In genomic region chr16:379183-379960, GRCh38 we compare ENCODE assay signal across 11 cellular contexts. TPM values are rescaled to one million over a fixed set of nuclear protein-coding genes. Genes with fewer than 3 reads are reported as not detected.
DNase-seq lines count a peak whose midpoint lies in the region; ATAC-seq, FAIRE-seq and TF ChIP-seq lines count a peak whose summit lies in the region.
"Had no signal": no experiment of that assay in that cellular context is flagged by ENCODE, and none has a peak within 500 bp of the region (broad histone marks: within the 10 kb centered on the region; RNA-seq: fewer than 3 reads in every experiment).

No MANE protein-coding gene starts in this region.

- TF ChIP-seq EP300 in H1 (IDR thresholded peaks at IDR 0.05; ENCODE audit: borderline replicate concordance in 1 of 2, low read depth in 2 of 2, low read length in 2 of 2): no peak
- no peak for TF ChIP-seq EP300 in suprapubic skin (IDR thresholded peaks at IDR 0.05)

- TF ChIP-seq POLR2A in H1 (IDR thresholded peaks at IDR 0.05; ENCODE audit: control extremely low read depth in 1 of 2, low read depth in 2 of 2, low read length in 2 of 2) (0 out of 3 replicates have a peak, but pooled peaks of 1 of the 2 experiments have one; percentile 7), prostate gland (IDR thresholded peaks at IDR 0.05) (no peak), suprapubic skin (IDR thresholded peaks at IDR 0.05) (no peak)

- H3K4me3 ChIP-seq in H1 (ENCODE audit: extremely low read depth in 1 of 4, insufficient read depth in 2 of 4, low read depth in 3 of 4, low read length in 4 of 4): peak overlapping the region in 2 of 4 experiments; percentile 5 to 19; a peak in 3 of 8 replicates
- H3K4me3 ChIP-seq in prostate gland: no peak overlapping the region
- H3K4me3 ChIP-seq in suprapubic skin: no peak overlapping the region

- no peak overlapping the region for H3K27ac Mint-ChIP-seq in activated CD4-positive, alpha-beta T cell treated with anti-CD3 and anti-CD28 coated beads for 36 hours
- H3K27ac Mint-ChIP-seq: activated B cell treated with CpG ODN at 0.5 μM for 24 hours had no signal

- H3K36me3 ChIP-seq in H1 (ENCODE audit: control insufficient read depth in 2 of 4, insufficient read depth in 4 of 4, low read length in 3 of 4): peaks cover 8 to 32% (median 13%) of the 10 kb centered on the region in 4 experiments; a peak in 7 of 8 replicates
- H3K36me3 ChIP-seq in prostate gland: peaks cover 6 to 8% of the 10 kb centered on the region in 2 donors
- H3K36me3 ChIP-seq in suprapubic skin: peaks cover 31% of the 10 kb centered on the region

- no peaks in the 10 kb centered on the region for H3K36me3 Mint-ChIP-seq in activated CD4-positive, alpha-beta T cell treated with anti-CD3 and anti-CD28 coated beads for 36 hours (ENCODE audit: low read depth)

- CTCF ChIA-PET in activated CD4-positive, alpha-beta T cell treated with anti-CD3 and anti-CD28 coated beads for 36 hours (lab: Charles Lee): interaction anchor here (1.2 kb wide), 1 partner anchor 9 kb away, joined by 3 read pairs; the partner anchor contains the start of gene MRPL28
- CTCF ChIA-PET in H1 (lab: Charles Lee; ENCODE audit: partially characterized antibody): interaction anchor here (0.9 to 1.5 kb wide), 3 partner anchors 12 to 17 kb away, joined by 3 to 6 read pairs (median 3); no protein-coding TSS in a partner anchor

- peaks cover 13% of the 10 kb centered on the region for H3K23me2 ChIP-seq in H1 (ENCODE audit: low read depth, low read length)

- intact Hi-C loops in activated CD4-positive, alpha-beta T cell treated with anti-CD3 and anti-CD28 coated beads for 36 hours (cut with DNase I, micrococcal nuclease): no loop called here
- intact Hi-C loops in prostate gland (cut with DNase I): no loop called here

- peaks cover 8 to 30% (median 19%) of the 10 kb centered on the region in 4 experiments for H3K4me1 ChIP-seq in H1 (replicated peaks in 1 of 4; ENCODE audit: control insufficient read depth in 3 of 4, insufficient read depth in 4 of 4, low read length in 3 of 4)
- peaks cover 14% of the 10 kb centered on the region for H3K4me1 ChIP-seq in prostate gland (replicated peaks)
- peaks cover 48% of the 10 kb centered on the region for H3K4me1 ChIP-seq in suprapubic skin

- H2BK15ac ChIP-seq in H1 (ENCODE audit: low read length): peak overlapping the region; percentile 81; the same call in 1 of the 2 replicates

- H3K27me3 ChIP-seq in H1 (replicated peaks in 1 of 4; ENCODE audit: control insufficient read depth in 3 of 4, extremely low read depth in 1 of 4, insufficient read depth in 3 of 4, low read length in 3 of 4) (peaks cover 0 to 3% (median under 1%) of the 10 kb centered on the region in 4 experiments; a peak in 2 of 7 replicates), prostate gland (replicated peaks; ENCODE audit: insufficient read depth) (no peaks in the 10 kb centered on the region), suprapubic skin (no peaks in the 10 kb centered on the region)

- peak overlapping the region; percentile 60; the same call in 1 of the 2 replicates for H2BK12ac ChIP-seq in H1 (ENCODE audit: low read depth, low read length)

- H3K4me2 ChIP-seq in H1 (ENCODE audit: insufficient read depth in 1 of 2, low read depth in 2 of 2, low read length in 2 of 2): peak overlapping the region; percentile 51 to 68

- POLR2A ChIA-PET in activated CD4-positive, alpha-beta T cell treated with anti-CD3 and anti-CD28 coated beads for 36 hours (lab: Charles Lee): no interaction called here
- POLR2A ChIA-PET in H1 (lab: Charles Lee; ENCODE audit: partially characterized antibody): interaction anchor here (0.6 to 3.0 kb wide), 8 partner anchors 9 to 326 kb away, joined by 3 to 22 read pairs (median 5); partner anchors contain the start of genes DECR2, MRPL28, POLR3K and RAB11FIP3

- peaks cover 24% of the 10 kb centered on the region for H3K4me1 Mint-ChIP-seq in activated CD4-positive, alpha-beta T cell treated with anti-CD3 and anti-CD28 coated beads for 36 hours

- no peak for DNase-seq in activated CD4-positive, alpha-beta T cell treated with anti-CD3 and anti-CD28 coated beads for 36 hours
- DNase-seq in activated CD4-positive, alpha-beta T cell treated with anti-CD3 and anti-CD28 coated beads, Interleukin-2, amount 50 U/mL, for 4 hours: no peak
- peak; percentile 93 for DNase-seq in NCI-H2196 treated with DMSO at 0.1 percent for 48 hours (lab: John Stamatoyannopoulos, UW; ENCODE audit: unreplicated experiment)
- peak; percentile 69 to 84 for DNase-seq in H1 (ENCODE audit: low read depth in 1 of 2, low spot score in 2 of 2)
- DNase-seq in prostate gland (ENCODE audit: low spot score): peak; percentile 86
- no peak for DNase-seq in activated effector memory CD4-positive, alpha-beta T cell treated with anti-CD3 and anti-CD28 coated beads, Interleukin-2, amount 50 U/mL, for 16 hours
- no peak for DNase-seq in suprapubic skin (ENCODE audit: low spot score in 2 of 2)
- no peak for DNase-seq in HPDE6-E6E7 (ENCODE audit: extremely low spot score)
- DNase-seq: ACHN, activated B cell treated with CpG ODN at 0.5 μM for 24 hours, left cardiac atrium had no signal

- peak overlapping the region; percentile 68 for H4K5ac ChIP-seq in H1 (ENCODE audit: insufficient read length, low read depth, low read length)

- H2BK120ac ChIP-seq in H1 (replicated peaks; ENCODE audit: low read depth, low read length): no peak overlapping the region

- ATAC-seq in activated CD4-positive, alpha-beta T cell treated with anti-CD3 and anti-CD28 coated beads for 36 hours: no peak
- ATAC-seq: left cardiac atrium had no signal

- H2AFZ ChIP-seq in H1 (ENCODE audit: low read length): no peak overlapping the region

- FAIRE-seq in H1 (lab: Jason Lieb, UNC): peak; percentile 7

- peaks cover 0 to 24% of the 10 kb centered on the region in 2 experiments; a peak in 2 of 4 replicates for H3K79me2 ChIP-seq in H1 (ENCODE audit: control insufficient read depth in 1 of 2, insufficient read depth in 2 of 2, low read length in 2 of 2)

- WGBS in H1 (ENCODE audit: extremely low coverage in 1 of 2, insufficient coverage in 1 of 2, insufficient read length in 1 of 2, insufficient replicate concordance in 2 of 2, low coverage in 1 of 2, low lambda C conversion rate in 2 of 2, missing lambda C conversion rate in 1 of 2), 2 experiments: 50% methylated on average over 15 of the region's 16 CpGs; no CpG with 5 or more reads in 1 of the 2 experiments
- WGBS in prostate gland: 38% methylated on average over 14 of the region's 16 CpGs
- WGBS in suprapubic skin: 80% methylated on average over 1 of the region's 16 CpGs

- no peak overlapping the region for H2BK20ac ChIP-seq in H1 (ENCODE audit: low read length)

- H3K56ac ChIP-seq in H1 (replicated peaks; ENCODE audit: insufficient read length, low read depth, low read length): no peak overlapping the region

- 0 out of 2 replicates have a peak overlapping the region, but pooled peaks have one; percentile 71 for H3K18ac ChIP-seq in H1 (ENCODE audit: extremely low read depth, low read length)

- H3K79me1 ChIP-seq in H1 (ENCODE audit: low read depth, low read length): peaks cover 4% of the 10 kb centered on the region; the same call in 1 of the 2 replicates

- H3K9me3 ChIP-seq in H1 (ENCODE audit: insufficient read depth in 2 of 2, low read depth in 1 of 2, low read length in 1 of 2) (no peaks in the 10 kb centered on the region), prostate gland (no peaks in the 10 kb centered on the region), suprapubic skin (no peaks in the 10 kb centered on the region)

- TF ChIP-seq CTCF in H1 (IDR thresholded peaks at IDR 0.05; ENCODE audit: control extremely low read depth in 1 of 3, insufficient read depth in 1 of 3, low read depth in 1 of 3, low read length in 3 of 3) (no peak), prostate gland (IDR thresholded peaks at IDR 0.05) (peak in 1 of 4 experiments; percentile 11), suprapubic skin (IDR thresholded peaks at IDR 0.05) (no peak)

- H3K27ac ChIP-seq in H1 (ENCODE audit: low read depth, low read length): no peak overlapping the region
- H3K27ac ChIP-seq in prostate gland: peak overlapping the region; percentile 50 to 89
- H3K27ac ChIP-seq in suprapubic skin: no peak overlapping the region

- no peaks in the 10 kb centered on the region for H3K9me3 Mint-ChIP-seq in activated CD4-positive, alpha-beta T cell treated with anti-CD3 and anti-CD28 coated beads for 36 hours (ENCODE audit: low read depth)
- H3K9me3 Mint-ChIP-seq: activated B cell treated with CpG ODN at 0.5 μM for 24 hours had no signal

- no peak overlapping the region for H3K23ac ChIP-seq in H1 (ENCODE audit: insufficient read length)

- H3K9ac ChIP-seq in H1 (replicated peaks in 1 of 4; ENCODE audit: extremely low read depth in 1 of 4, low read depth in 3 of 4, low read length in 3 of 4): no peak overlapping the region; a peak in 1 of 7 replicates

- H2BK5ac ChIP-seq in H1 (ENCODE audit: low read depth, low read length): peak overlapping the region; percentile 20; the same call in 1 of the 2 replicates

- H2AK5ac ChIP-seq in H1 (ENCODE audit: low read depth, low read length): peak overlapping the region; percentile 95; the same call in 1 of the 2 replicates

- peak overlapping the region; percentile 80 for H4K8ac ChIP-seq in H1 (ENCODE audit: extremely low read depth, insufficient read depth, low read length)

- H3K4me3 Mint-ChIP-seq in activated CD4-positive, alpha-beta T cell treated with anti-CD3 and anti-CD28 coated beads for 36 hours: peak overlapping the region; percentile 69

- H3K14ac ChIP-seq in H1 (ENCODE audit: insufficient read length): no peak overlapping the region

- H3K4ac ChIP-seq in H1 (replicated peaks; ENCODE audit: insufficient read length, low read depth, low read length): peak overlapping the region; percentile 2

- H4K91ac ChIP-seq in H1 (replicated peaks; ENCODE audit: insufficient read length, low read length): peak overlapping the region; percentile 4

- no peak for TF ChIP-seq RAD21 in H1 (IDR thresholded peaks at IDR 0.05 in 1 of 2, conservative IDR thresholded peaks at IDR 0.05 in 1 of 2; ENCODE audit: low read depth in 2 of 2, low read length in 2 of 2)

- peaks cover 15 to 30% of the 10 kb centered on the region in 2 experiments for H4K20me1 ChIP-seq in H1 (replicated peaks in 1 of 2; ENCODE audit: control insufficient read depth in 1 of 2, insufficient read depth in 2 of 2, low read length in 2 of 2)

- H3K27me3 Mint-ChIP-seq in activated CD4-positive, alpha-beta T cell treated with anti-CD3 and anti-CD28 coated beads for 36 hours: no peaks in the 10 kb centered on the region
- H3K27me3 Mint-ChIP-seq: activated B cell treated with CpG ODN at 0.5 μM for 24 hours had no signal

RNA-seq across cellular contexts. Expression of gene PGAP6, which starts 2.4 kb away (rescaled TPM):
- total RNA-seq in activated CD4-positive, alpha-beta T cell treated with anti-CD3 and anti-CD28 coated beads for 36 hours: 10 to 100 TPM; 22.9 to 40.8 TPM
- total RNA-seq in H1 (2021; fragmentation: NEBNext Ultra II Directional; extraction: Animal tissue kit (Norgen Biotek cat#: 25700)): 86.8 and 92.9 TPM in 2 replicates
- 364 and 441 TPM in 2 replicates for polyA plus RNA-seq in H1 (2011; rRNA removed)
- polyA plus RNA-seq in H1 (2011; cell fraction: cytosol; rRNA removed): 227 TPM
- polyA plus RNA-seq in H1 (2011; cell fraction: nucleus; rRNA removed): 362 TPM
- 72.3 to 126 TPM (median 121 TPM) in 4 replicates for polyA plus RNA-seq in H1 (2012, experiment 1 of 2)
- 70.7 TPM for polyA plus RNA-seq in H1 (2012, experiment 2 of 2)
- 90.3 TPM for polyA plus RNA-seq in H1 (2013, experiment 1 of 2)
- polyA plus RNA-seq in H1 (2013, experiment 2 of 2): 94.9 TPM
- polyA minus RNA-seq in H1 (2011; rRNA and poly(A)+ RNA removed): 167 and 180 TPM in 2 replicates
- 106 TPM for polyA minus RNA-seq in H1 (2011; cell fraction: cytosol; rRNA and poly(A)+ RNA removed)
- polyA minus RNA-seq in H1 (2011; cell fraction: nucleus; rRNA and poly(A)+ RNA removed): 104 TPM
- 100 to 1,000 TPM in 1 of 2 donors, 10 to 100 TPM in 1; 36.8 to 207 TPM for total RNA-seq in prostate gland
- 10 to 100 TPM; 12.6 to 19.3 (median 15.5) TPM for total RNA-seq in suprapubic skin

RNA-seq across cellular contexts. Expression of gene MRPL28, which starts 9.0 kb away (rescaled TPM):
- 10 to 100 TPM; 90.2 to 94.4 TPM for total RNA-seq in activated CD4-positive, alpha-beta T cell treated with anti-CD3 and anti-CD28 coated beads for 36 hours
- 88.9 and 95.7 TPM in 2 replicates for total RNA-seq in H1 (2021; fragmentation: NEBNext Ultra II Directional; extraction: Animal tissue kit (Norgen Biotek cat#: 25700))
- 188 and 257 TPM in 2 replicates for polyA plus RNA-seq in H1 (2011; rRNA removed)
- 238 TPM for polyA plus RNA-seq in H1 (2011; cell fraction: cytosol; rRNA removed)
- polyA plus RNA-seq in H1 (2011; cell fraction: nucleus; rRNA removed): 174 TPM
- 80.1 to 165 TPM (median 138 TPM) in 4 replicates for polyA plus RNA-seq in H1 (2012, experiment 1 of 2)
- 134 TPM for polyA plus RNA-seq in H1 (2012, experiment 2 of 2)
- 74.5 TPM for polyA plus RNA-seq in H1 (2013, experiment 1 of 2)
- polyA plus RNA-seq in H1 (2013, experiment 2 of 2): 74.2 TPM
- polyA minus RNA-seq in H1 (2011; rRNA and poly(A)+ RNA removed): 52.8 and 69.8 TPM in 2 replicates
- polyA minus RNA-seq in H1 (2011; cell fraction: cytosol; rRNA and poly(A)+ RNA removed): 45.9 TPM
- polyA minus RNA-seq in H1 (2011; cell fraction: nucleus; rRNA and poly(A)+ RNA removed): 37.7 TPM
- total RNA-seq in prostate gland (10 to 100 TPM; 83.4 to 84.3 TPM), suprapubic skin (10 to 100 TPM; 40.9 to 66.7 (median 52.7) TPM)

RNA-seq across cellular contexts. Expression of gene NME4, which starts 17.6 kb away (rescaled TPM):
- 10 to 100 TPM; 55.9 to 72.1 TPM for total RNA-seq in activated CD4-positive, alpha-beta T cell treated with anti-CD3 and anti-CD28 coated beads for 36 hours
- total RNA-seq in H1 (2021; fragmentation: NEBNext Ultra II Directional; extraction: Animal tissue kit (Norgen Biotek cat#: 25700)): 408 and 418 TPM in 2 replicates
- 863 and 1,107 TPM in 2 replicates for polyA plus RNA-seq in H1 (2011; rRNA removed)
- polyA plus RNA-seq in H1 (2011; cell fraction: cytosol; rRNA removed): 668 TPM
- 729 TPM for polyA plus RNA-seq in H1 (2011; cell fraction: nucleus; rRNA removed)
- 330 to 521 TPM (median 486 TPM) in 4 replicates for polyA plus RNA-seq in H1 (2012, experiment 1 of 2)
- 430 TPM for polyA plus RNA-seq in H1 (2012, experiment 2 of 2)
- 339 TPM for polyA plus RNA-seq in H1 (2013, experiment 1 of 2)
- polyA plus RNA-seq in H1 (2013, experiment 2 of 2): 335 TPM
- 89.1 and 100 TPM in 2 replicates for polyA minus RNA-seq in H1 (2011; rRNA and poly(A)+ RNA removed)
- polyA minus RNA-seq in H1 (2011; cell fraction: cytosol; rRNA and poly(A)+ RNA removed): 116 TPM
- 153 TPM for polyA minus RNA-seq in H1 (2011; cell fraction: nucleus; rRNA and poly(A)+ RNA removed)
- total RNA-seq in prostate gland: 100 to 1,000 TPM; 137 to 185 TPM
- total RNA-seq in suprapubic skin: 10 to 100 TPM; 25.3 to 29.9 (median 27.7) TPM

RNA-seq across cellular contexts. Expression of gene DECR2, which starts 22.3 kb away (rescaled TPM):
- 10 to 100 TPM; 11.5 to 13.0 TPM for total RNA-seq in activated CD4-positive, alpha-beta T cell treated with anti-CD3 and anti-CD28 coated beads for 36 hours
- 28.2 and 30.6 TPM in 2 replicates for total RNA-seq in H1 (2021; fragmentation: NEBNext Ultra II Directional; extraction: Animal tissue kit (Norgen Biotek cat#: 25700))
- 39.9 and 58.5 TPM in 2 replicates for polyA plus RNA-seq in H1 (2011; rRNA removed)
- polyA plus RNA-seq in H1 (2011; cell fraction: cytosol; rRNA removed): 43.2 TPM
- polyA plus RNA-seq in H1 (2011; cell fraction: nucleus; rRNA removed): 104 TPM
- 23.8 to 34.0 TPM (median 28.4 TPM) in 4 replicates for polyA plus RNA-seq in H1 (2012, experiment 1 of 2)
- 22.3 TPM for polyA plus RNA-seq in H1 (2012, experiment 2 of 2)
- 23.1 TPM for polyA plus RNA-seq in H1 (2013, experiment 1 of 2)
- 20.7 TPM for polyA plus RNA-seq in H1 (2013, experiment 2 of 2)
- 6.4 and 7.8 TPM in 2 replicates for polyA minus RNA-seq in H1 (2011; rRNA and poly(A)+ RNA removed)
- 17.0 TPM for polyA minus RNA-seq in H1 (2011; cell fraction: cytosol; rRNA and poly(A)+ RNA removed)
- polyA minus RNA-seq in H1 (2011; cell fraction: nucleus; rRNA and poly(A)+ RNA removed): 17.9 TPM
- total RNA-seq in prostate gland (10 to 100 TPM; 23.7 to 38.5 TPM), suprapubic skin (10 to 100 TPM in 3 of 4 donors, 1 to 10 TPM in 1; 9.1 to 23.4 (median 12.3) TPM)

RNA-seq across cellular contexts. Expression of gene AXIN1, which starts 26.8 kb away (rescaled TPM):
- total RNA-seq in activated CD4-positive, alpha-beta T cell treated with anti-CD3 and anti-CD28 coated beads for 36 hours: 10 to 100 TPM; 20.0 to 23.8 TPM
- total RNA-seq in H1 (2021; fragmentation: NEBNext Ultra II Directional; extraction: Animal tissue kit (Norgen Biotek cat#: 25700)): 41.9 and 43.2 TPM in 2 replicates
- 12.5 and 26.7 TPM in 2 replicates for polyA plus RNA-seq in H1 (2011; rRNA removed)
- 29.7 TPM for polyA plus RNA-seq in H1 (2011; cell fraction: cytosol; rRNA removed)
- 30.5 TPM for polyA plus RNA-seq in H1 (2011; cell fraction: nucleus; rRNA removed)
- polyA plus RNA-seq in H1 (2012, experiment 1 of 2): 21.0 to 35.0 TPM (median 34.0 TPM) in 4 replicates
- polyA plus RNA-seq in H1 (2012, experiment 2 of 2): 23.6 TPM
- 20.5 TPM for polyA plus RNA-seq in H1 (2013, experiment 1 of 2)
- polyA plus RNA-seq in H1 (2013, experiment 2 of 2): 21.4 TPM
- 7.3 and 10.3 TPM in 2 replicates for polyA minus RNA-seq in H1 (2011; rRNA and poly(A)+ RNA removed)
- 28.0 TPM for polyA minus RNA-seq in H1 (2011; cell fraction: cytosol; rRNA and poly(A)+ RNA removed)
- polyA minus RNA-seq in H1 (2011; cell fraction: nucleus; rRNA and poly(A)+ RNA removed): 12.3 TPM
- total RNA-seq in prostate gland (10 to 100 TPM; 31.2 to 35.2 TPM), suprapubic skin (10 to 100 TPM; 34.3 to 38.4 (median 37.2) TPM)

Comparison
In these comparisons a context has a peak if more than half of its experiments do, and no peak if none do; other contexts are left out.
1. DNase-seq: peak in NCI-H2196 treated with DMSO at 0.1 percent for 48 hours (single experiment), H1 (2 of 2) and prostate gland (single experiment); none in activated CD4-positive, alpha-beta T cell treated with anti-CD3 and anti-CD28 coated beads for 36 hours (single experiment), activated CD4-positive, alpha-beta T cell treated with anti-CD3 and anti-CD28 coated beads, Interleukin-2, amount 50 U/mL, for 4 hours (0 of 2), activated effector memory CD4-positive, alpha-beta T cell treated with anti-CD3 and anti-CD28 coated beads, Interleukin-2, amount 50 U/mL, for 16 hours (single experiment), suprapubic skin (0 of 2) and HPDE6-E6E7 (single experiment).
2. H3K27ac ChIP-seq: peak in prostate gland (2 of 2); none in H1 (single experiment) and suprapubic skin (single experiment).